In the genomic region with DNA sequence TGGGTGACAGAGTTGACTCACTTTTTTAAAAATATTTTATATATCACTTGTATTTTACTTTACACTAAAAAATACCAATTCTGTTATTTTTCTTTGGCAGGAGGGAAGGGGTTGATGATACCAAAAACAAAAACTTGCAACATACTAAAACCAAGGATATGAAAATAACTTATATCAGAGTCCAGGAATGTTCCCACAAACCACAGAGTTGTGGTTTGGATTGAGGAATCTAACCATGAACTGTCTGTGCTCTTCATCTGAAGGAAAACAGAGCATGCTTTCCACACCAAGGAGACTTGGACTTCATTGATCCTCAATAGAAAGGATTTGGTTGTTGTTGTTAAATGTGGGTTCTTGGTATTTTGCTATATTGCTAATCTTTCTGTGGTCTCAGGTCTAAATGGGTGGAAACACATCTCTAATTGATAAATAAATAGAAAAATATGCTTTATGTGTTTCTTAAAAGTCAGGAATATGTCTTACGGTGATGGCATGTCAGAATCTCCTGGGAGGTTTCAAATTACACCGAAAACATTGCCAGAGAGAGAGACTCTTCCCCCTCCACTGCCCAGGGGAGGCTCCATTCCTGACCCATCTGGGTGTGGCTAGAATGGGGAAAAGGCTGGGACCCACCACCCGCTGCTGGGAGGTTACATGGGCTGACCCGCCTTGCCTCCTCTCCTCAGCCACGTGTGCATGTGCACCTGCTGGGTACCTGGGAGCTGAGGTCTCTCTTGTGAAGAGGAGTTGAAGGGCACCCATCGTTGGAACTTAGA, we compare ENCODE assay signal across 11 cellular contexts. TPM values are rescaled to one million over a fixed set of nuclear protein-coding genes. Genes with fewer than 3 reads are reported as not detected.
A peak's percentile ranks its signal among the peaks of the same experiment; 100 is the strongest.
DNase-seq lines count a peak whose midpoint lies in the region; ATAC-seq, FAIRE-seq and TF ChIP-seq lines count a peak whose summit lies in the region.
"Had no signal": no experiment of that assay in that cellular context is flagged by ENCODE, and none has a peak within 500 bp of the region (broad histone marks: within the 10 kb centered on the region; RNA-seq: fewer than 3 reads in every experiment).

No MANE protein-coding gene starts in this region.

- H3K4me3 ChIP-seq in ACC112 (ENCODE audit: low read depth, low read length) = peak overlapping the region; percentile 25
- H3K4me3 ChIP-seq in astrocyte (ENCODE audit: insufficient read depth, low read depth, low read length) = no peak overlapping the region
- no peak overlapping the region for H3K4me3 ChIP-seq in hepatocyte
- H3K4me3 ChIP-seq: right lobe of liver had no signal

- peaks cover 2% of the 10 kb centered on the region for H3K27me3 Mint-ChIP-seq in astrocyte (ENCODE audit: low read depth, unreplicated experiment)
- peaks cover 14% of the 10 kb centered on the region for H3K27me3 Mint-ChIP-seq in activated CD4-positive, alpha-beta T cell treated with anti-CD3 and anti-CD28 coated beads, Interleukin-2, amount 10 ng/mL, durations not matched to agents 24 days and 14 days
- H3K27me3 Mint-ChIP-seq in activated naive CD4-positive, alpha-beta T cell treated with anti-CD3 and anti-CD28 coated beads, Interleukin-2, amount 10 ng/mL, durations not matched to agents 7 days and 5 days = peaks cover 19% of the 10 kb centered on the region

- peak overlapping the region; percentile 92 for H3K27ac Mint-ChIP-seq in astrocyte (ENCODE audit: unreplicated experiment)
- no peak overlapping the region for H3K27ac Mint-ChIP-seq in activated CD4-positive, alpha-beta T cell treated with anti-CD3 and anti-CD28 coated beads, Interleukin-2, amount 10 ng/mL, durations not matched to agents 24 days and 14 days
- H3K27ac Mint-ChIP-seq in activated naive CD4-positive, alpha-beta T cell treated with anti-CD3 and anti-CD28 coated beads, Interleukin-2, amount 10 ng/mL, durations not matched to agents 7 days and 5 days = no peak overlapping the region

- peaks cover 17% of the 10 kb centered on the region; the same call in 1 of the 2 replicates for H3K27me3 ChIP-seq in ACC112 (ENCODE audit: insufficient read depth, low read length)
- H3K27me3 ChIP-seq in astrocyte (ENCODE audit: insufficient read depth, low read length) = peaks cover 19% of the 10 kb centered on the region
- no peaks in the 10 kb centered on the region for H3K27me3 ChIP-seq in hepatocyte
- H3K27me3 ChIP-seq: right lobe of liver had no signal

- no peaks in the 10 kb centered on the region for H3K9me2 ChIP-seq in hepatocyte (replicated peaks; ENCODE audit: insufficient read depth)

- H3K9me3 ChIP-seq in astrocyte (ENCODE audit: insufficient read depth, low read depth, low read length) = no peaks in the 10 kb centered on the region
- H3K9me3 ChIP-seq in hepatocyte (ENCODE audit: low read depth) = no peaks in the 10 kb centered on the region
- H3K9me3 ChIP-seq: right lobe of liver had no signal

- H3K4me1 Mint-ChIP-seq in astrocyte (ENCODE audit: low read depth, unreplicated experiment) = peaks cover 47% of the 10 kb centered on the region
- no peaks in the 10 kb centered on the region for H3K4me1 Mint-ChIP-seq in activated CD4-positive, alpha-beta T cell treated with anti-CD3 and anti-CD28 coated beads, Interleukin-2, amount 10 ng/mL, durations not matched to agents 24 days and 14 days
- no peaks in the 10 kb centered on the region for H3K4me1 Mint-ChIP-seq in activated naive CD4-positive, alpha-beta T cell treated with anti-CD3 and anti-CD28 coated beads, Interleukin-2, amount 10 ng/mL, durations not matched to agents 7 days and 5 days

- no peak overlapping the region for H3K9ac ChIP-seq in astrocyte (ENCODE audit: low read length)

- DNase-seq in HT1080 (ENCODE audit: low read depth) (peak; percentile 61), astrocyte (ENCODE audit: low read depth) (peak; percentile 96), hepatocyte (ENCODE audit: low spot score) (no peak), DMS114 treated with DMSO at 0.1 percent for 48 hours (lab: John Stamatoyannopoulos, UW; ENCODE audit: unreplicated experiment) (no peak), left colon (no peak)
- DNase-seq in activated CD4-positive, alpha-beta T cell treated with anti-CD3 and anti-CD28 coated beads, Interleukin-2, amount 10 ng/mL, durations not matched to agents 24 days and 14 days = no peak
- no peak for DNase-seq in activated naive CD4-positive, alpha-beta T cell treated with anti-CD3 and anti-CD28 coated beads, Interleukin-2, amount 10 ng/mL, durations not matched to agents 7 days and 5 days
- DNase-seq: amygdala, NCI-H510A treated with DMSO at 0.1 percent for 48 hours, right lobe of liver had no signal

- CTCF ChIA-PET in activated naive CD4-positive, alpha-beta T cell treated with anti-CD3 and anti-CD28 coated beads, Interleukin-2, amount 10 ng/mL, durations not matched to agents 7 days and 5 days (lab: Charles Lee) = no interaction called here

- H2AFZ ChIP-seq in ACC112 (ENCODE audit: low read length, unreplicated experiment) (no peak overlapping the region), astrocyte (ENCODE audit: low read depth, low read length) (no peak overlapping the region), hepatocyte (no peak overlapping the region)

- H3K4me1 ChIP-seq in ACC112 (ENCODE audit: control insufficient read depth, insufficient read depth, low read length, unreplicated experiment) = peaks cover 35% of the 10 kb centered on the region
- peaks cover 36% of the 10 kb centered on the region for H3K4me1 ChIP-seq in astrocyte (ENCODE audit: insufficient read depth, low read length)
- H3K4me1 ChIP-seq in hepatocyte (ENCODE audit: insufficient read depth) = peaks cover 30% of the 10 kb centered on the region
- H3K4me1 ChIP-seq: right lobe of liver had no signal

- no peaks in the 10 kb centered on the region for H3K36me3 Mint-ChIP-seq in astrocyte (ENCODE audit: low read depth, unreplicated experiment)
- no peaks in the 10 kb centered on the region for H3K36me3 Mint-ChIP-seq in activated CD4-positive, alpha-beta T cell treated with anti-CD3 and anti-CD28 coated beads, Interleukin-2, amount 10 ng/mL, durations not matched to agents 24 days and 14 days (ENCODE audit: low read depth)
- H3K36me3 Mint-ChIP-seq in activated naive CD4-positive, alpha-beta T cell treated with anti-CD3 and anti-CD28 coated beads, Interleukin-2, amount 10 ng/mL, durations not matched to agents 7 days and 5 days = no peaks in the 10 kb centered on the region

- TF ChIP-seq CTCF in astrocyte (IDR thresholded peaks at IDR 0.05; ENCODE audit: insufficient read depth, low read depth, low read length) (no peak), hepatocyte (IDR thresholded peaks at IDR 0.05; ENCODE audit: poor library complexity) (no peak)

- no peaks in the 10 kb centered on the region for H4K20me1 ChIP-seq in astrocyte (ENCODE audit: insufficient read depth, low read length)
- no peaks in the 10 kb centered on the region for H4K20me1 ChIP-seq in hepatocyte (ENCODE audit: insufficient read depth, poor library complexity, severe bottlenecking)

- peak overlapping the region; percentile 21 for H3K4me3 Mint-ChIP-seq in astrocyte (ENCODE audit: unreplicated experiment)
- H3K4me3 Mint-ChIP-seq in activated CD4-positive, alpha-beta T cell treated with anti-CD3 and anti-CD28 coated beads, Interleukin-2, amount 10 ng/mL, durations not matched to agents 24 days and 14 days = no peak overlapping the region
- no peak overlapping the region for H3K4me3 Mint-ChIP-seq in activated naive CD4-positive, alpha-beta T cell treated with anti-CD3 and anti-CD28 coated beads, Interleukin-2, amount 10 ng/mL, durations not matched to agents 7 days and 5 days

- ATAC-seq in left colon = no peak

- WGBS in hepatocyte (ENCODE audit: low lambda C conversion rate, missing lambda C conversion rate) = 76% methylated on average over 6 of the region's 6 CpGs

- H3K36me3 ChIP-seq in ACC112 (ENCODE audit: insufficient read depth, low read length) (no peaks in the 10 kb centered on the region), astrocyte (ENCODE audit: insufficient read depth, low read length) (no peaks in the 10 kb centered on the region), hepatocyte (replicated peaks; ENCODE audit: insufficient read depth, low read depth) (no peaks in the 10 kb centered on the region)
- H3K36me3 ChIP-seq: right lobe of liver had no signal

- FAIRE-seq in astrocyte (lab: Jason Lieb, UNC) = peak; percentile 95

- H3K4me2 ChIP-seq in astrocyte (ENCODE audit: low read length) (peak overlapping the region; percentile 63), hepatocyte (no peak overlapping the region)

- H3K27ac ChIP-seq in ACC112 (ENCODE audit: low read depth, low read length) (peak overlapping the region; percentile 82), astrocyte (ENCODE audit: low read depth, low read length) (peak overlapping the region; percentile 34), hepatocyte (peak overlapping the region; percentile 24)
- H3K27ac ChIP-seq: right lobe of liver had no signal

- H3K9me3 Mint-ChIP-seq in astrocyte (ENCODE audit: unreplicated experiment) = no peaks in the 10 kb centered on the region
- H3K9me3 Mint-ChIP-seq in activated CD4-positive, alpha-beta T cell treated with anti-CD3 and anti-CD28 coated beads, Interleukin-2, amount 10 ng/mL, durations not matched to agents 24 days and 14 days = no peaks in the 10 kb centered on the region
- no peaks in the 10 kb centered on the region for H3K9me3 Mint-ChIP-seq in activated naive CD4-positive, alpha-beta T cell treated with anti-CD3 and anti-CD28 coated beads, Interleukin-2, amount 10 ng/mL, durations not matched to agents 7 days and 5 days

- H3K79me2 ChIP-seq in ACC112 (ENCODE audit: control insufficient read depth, insufficient read depth, low read length, unreplicated experiment) (no peaks in the 10 kb centered on the region), astrocyte (ENCODE audit: insufficient read depth, low read length) (no peaks in the 10 kb centered on the region), hepatocyte (no peaks in the 10 kb centered on the region)

- intact Hi-C loops in activated CD4-positive, alpha-beta T cell treated with anti-CD3 and anti-CD28 coated beads, Interleukin-2, amount 10 ng/mL, durations not matched to agents 24 days and 14 days (cut with micrococcal nuclease) = no loop called here
- intact Hi-C loops in left colon (cut with DNase I, micrococcal nuclease) = no loop called here

RNA-seq across cellular contexts. Expression of a gene that starts 46.9 kb away (rescaled TPM):
- total RNA-seq in HT1080 (2014; rRNA removed; shearing (Covaris generic)) = 64.7 and 69.8 TPM in 2 replicates
- polyA plus RNA-seq in HT1080 (2015; cell fraction: cytosol; rRNA removed) = 94.6 and 110 TPM in 2 replicates
- 105 and 106 TPM in 2 replicates for polyA plus RNA-seq in HT1080 (2015; cell fraction: nucleus; rRNA removed)
- total RNA-seq in astrocyte (38.4 and 39.1 TPM in 2 replicates), hepatocyte (21.6 and 23.6 TPM in 2 replicates), left colon (10 to 100 TPM; 16.7 to 28.1 TPM)
- 19.0 and 21.1 TPM in 2 replicates for polyA plus RNA-seq in hepatocyte
- total RNA-seq in activated CD4-positive, alpha-beta T cell treated with anti-CD3 and anti-CD28 coated beads, Interleukin-2, amount 10 ng/mL, durations not matched to agents 24 days and 14 days = 30.8 and 33.9 TPM in 2 replicates

Comparison
In these comparisons a context has a peak if more than half of its experiments do, and no peak if none do; other contexts are left out.
1. H3K27ac ChIP-seq: peak in every context shown above with its lines; median percentile 82 in ACC112; 34 in astrocyte; 24 in hepatocyte.
2. DNase-seq: peak in HT1080 (single experiment) and astrocyte (single experiment); none in hepatocyte (single experiment), activated CD4-positive, alpha-beta T cell treated with anti-CD3 and anti-CD28 coated beads, Interleukin-2, amount 10 ng/mL, durations not matched to agents 24 days and 14 days (single experiment), DMS114 treated with DMSO at 0.1 percent for 48 hours (single experiment), left colon (0 of 2) and activated naive CD4-positive, alpha-beta T cell treated with anti-CD3 and anti-CD28 coated beads, Interleukin-2, amount 10 ng/mL, durations not matched to agents 7 days and 5 days (single experiment).